ENCODE assay signal across 1 cellular context in the genomic region with DNA sequence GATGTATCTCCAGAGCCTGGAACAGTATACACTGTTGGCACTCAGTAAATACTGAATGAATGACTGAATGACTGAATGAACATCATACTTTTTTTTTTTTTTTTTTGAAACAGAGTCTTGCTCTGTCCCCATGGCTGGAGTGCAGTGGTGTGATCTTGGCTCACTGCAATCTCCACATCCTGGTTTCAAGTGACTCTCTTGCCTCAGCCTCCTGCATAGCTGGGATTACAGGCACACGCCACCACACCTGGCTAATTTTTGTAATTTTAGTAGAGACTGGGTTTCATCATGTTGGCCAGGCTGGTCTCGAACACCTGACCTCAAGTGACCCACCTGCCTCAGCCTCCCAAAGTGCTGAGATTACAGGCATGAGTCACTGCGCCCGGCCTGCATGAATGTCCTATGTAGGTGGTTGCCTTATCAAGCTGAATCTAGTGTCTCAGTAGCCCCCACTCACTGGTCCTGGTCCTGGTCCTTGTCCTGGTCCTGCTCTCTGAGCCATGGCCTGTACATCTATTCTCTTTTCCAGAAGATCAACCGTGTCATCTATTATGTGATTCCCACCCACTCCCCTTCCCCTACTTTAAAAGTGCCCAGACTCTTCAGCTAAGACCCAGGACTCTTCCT.
TF ChIP-seq lines count a peak whose summit lies in the region.
"Not testable (repeated sequence)": the region's sequence is repeated elsewhere in the genome, so short reads cannot be mapped to it uniquely, and the experiment has no call there.

No MANE protein-coding gene starts in this region.

TF ChIP-seq in A549, 52 proteins besides CTCF, POLR2A, EP300 and RAD21:
- peak; percentile 75; the same call in 1 of the 2 replicates for TF ChIP-seq TP53 (CRISPR knock-in tag; IDR thresholded peaks at IDR 0.05)
- TF ChIP-seq FOSL2 (IDR thresholded peaks at IDR 0.05), result not testable (repeated sequence)
- peak; percentile 60 for TF ChIP-seq FOSL2 (CRISPR knock-in tag; IDR thresholded peaks at IDR 0.05)
- 0 out of 2 replicates have a peak, but pooled peaks have one; percentile 14 for TF ChIP-seq ZNF302 (CRISPR knock-in tag; IDR thresholded peaks at IDR 0.05)
- TF ChIP-seq RCOR1 (IDR thresholded peaks at IDR 0.05; ENCODE audit: low read depth, low read length), result 0 out of 2 replicates have a peak, but pooled peaks have one; percentile 11
